8 cellular contexts compared by ENCODE assay signal in genomic region chr5:138491284-138491648, GRCh38. TPM values are rescaled to one million over a fixed set of nuclear protein-coding genes. Genes with fewer than 3 reads are reported as not detected.
DNase-seq lines count a peak whose midpoint lies in the region; FAIRE-seq and TF ChIP-seq lines count a peak whose summit lies in the region.

No MANE protein-coding gene starts in this region.

- peaks cover 18% of the 10 kb centered on the region for H3K4me1 ChIP-seq in CD8-positive, alpha-beta memory T cell (ENCODE audit: insufficient read depth, low read length)
- H3K4me1 ChIP-seq in endodermal cell (ENCODE audit: control insufficient read depth, insufficient read depth, low read length) (peaks cover 16% of the 10 kb centered on the region), neuronal stem cell (ENCODE audit: control insufficient read depth in 2 of 2, insufficient read depth in 1 of 2, low read depth in 1 of 2, low read length in 2 of 2) (peaks cover 26 to 43% of the 10 kb centered on the region in 2 donors)

- peak overlapping the region; percentile 84 for H3K4me2 ChIP-seq in neuronal stem cell (ENCODE audit: insufficient read depth, low read length, poor library complexity, severe bottlenecking)

- H4K8ac ChIP-seq in neuronal stem cell (ENCODE audit: low read depth, low read length) = no peak overlapping the region

- no peaks in the 10 kb centered on the region for H3K79me1 ChIP-seq in neuronal stem cell (ENCODE audit: low read depth, low read length)

- H3K4me3 Mint-ChIP-seq in CD8-positive, alpha-beta memory T cell = peak overlapping the region in 6 of 7 donors; percentile 30 to 69 (median 56)
- H3K4me3 Mint-ChIP-seq in endodermal cell = peak overlapping the region; percentile 44

- peak overlapping the region; percentile 99 for H3K18ac ChIP-seq in neuronal stem cell (ENCODE audit: low read length)

- peak overlapping the region; percentile 79 for H2BK15ac ChIP-seq in neuronal stem cell (ENCODE audit: low read length)

- H3K27ac ChIP-seq in CD8-positive, alpha-beta memory T cell (ENCODE audit: low read depth, low read length) = no peak overlapping the region
- no peak overlapping the region for H3K27ac ChIP-seq in endodermal cell (ENCODE audit: low read depth, low read length)
- no peak overlapping the region for H3K27ac ChIP-seq in neuronal stem cell (replicated peaks; ENCODE audit: low read length)

- H2AK5ac ChIP-seq in neuronal stem cell (ENCODE audit: low read depth, low read length) = peak overlapping the region; percentile 91

- POLR2A ChIA-PET in CD8-positive, alpha-beta memory T cell (lab: Charles Lee) = interaction anchor here (0.7 to 1.3 kb wide), 2 partner anchors 26 to 29 kb away, joined by 3 to 9 read pairs; partner anchors contain the start of gene EGR1

- no peak for TF ChIP-seq CTCF in endodermal cell (conservative IDR thresholded peaks at IDR 0.05)

- H3K9me3 ChIP-seq in CD8-positive, alpha-beta memory T cell (ENCODE audit: low read length) = no peaks in the 10 kb centered on the region
- H3K9me3 ChIP-seq in MG63 (no peaks in the 10 kb centered on the region), endodermal cell (ENCODE audit: control insufficient read depth, low read length) (no peaks in the 10 kb centered on the region), neuronal stem cell (replicated peaks in 1 of 2; ENCODE audit: control insufficient read depth in 2 of 2, insufficient read depth in 1 of 2, low read depth in 1 of 2, low read length in 2 of 2) (peaks cover 0 to 2% of the 10 kb centered on the region in 2 donors)

- peak overlapping the region; percentile 46 for H2BK5ac ChIP-seq in neuronal stem cell (ENCODE audit: low read length)

- H3K4me3 ChIP-seq in CD8-positive, alpha-beta memory T cell (ENCODE audit: low read length) = peak overlapping the region; percentile 54
- peak overlapping the region; percentile 45 for H3K4me3 ChIP-seq in MG63
- H3K4me3 ChIP-seq in endodermal cell (ENCODE audit: low read length) = peak overlapping the region; percentile 72
- H3K4me3 ChIP-seq in neuronal stem cell (ENCODE audit: low read length in 2 of 2) = peak overlapping the region in 1 of 2 donors; percentile 70

- DNase-seq in CD8-positive, alpha-beta memory T cell = no peak
- no peak for DNase-seq in MG63
- DNase-seq in endodermal cell = no peak
- DNase-seq in neuronal stem cell (ENCODE audit: low spot score) = no peak
- DNase-seq in NOMO-1 treated with dmso at 0.1 percent for 144 hours (lab: John Stamatoyannopoulos, UW; ENCODE audit: unreplicated experiment) = no peak
- no peak for DNase-seq in 8988T
- no peak for DNase-seq in KG1 (lab: John Stamatoyannopoulos, UW)
- DNase-seq in HTR-8/SVneo (ENCODE audit: insufficient read length, low spot score) = no peak

- H3K4ac ChIP-seq in neuronal stem cell (ENCODE audit: low read length) = peak overlapping the region; percentile 5

- WGBS in endodermal cell (ENCODE audit: insufficient coverage in 1 of 2, insufficient read length in 1 of 2), 2 experiments = 67 to 71% methylated on average over 7 to 11 of the region's 11 CpGs
- WGBS in neuronal stem cell (ENCODE audit: extremely low coverage in 2 of 2, insufficient read length in 2 of 2, insufficient replicate concordance in 1 of 2), 2 donors = no CpG with 5 or more reads among the region's 11 CpGs

- no peaks in the 10 kb centered on the region for H3K9me3 Mint-ChIP-seq in CD8-positive, alpha-beta memory T cell
- no peaks in the 10 kb centered on the region for H3K9me3 Mint-ChIP-seq in endodermal cell

- peaks cover 11 to 34% of the 10 kb centered on the region in 2 donors for H3K27me3 Mint-ChIP-seq in CD8-positive, alpha-beta memory T cell
- peaks cover 40% of the 10 kb centered on the region for H3K27me3 Mint-ChIP-seq in endodermal cell (ENCODE audit: insufficient read depth)

- peaks cover 8 to 20% (median 13%) of the 10 kb centered on the region in 3 donors for H3K4me1 Mint-ChIP-seq in CD8-positive, alpha-beta memory T cell
- H3K4me1 Mint-ChIP-seq in endodermal cell = peaks cover 40% of the 10 kb centered on the region

- FAIRE-seq in HTR-8/SVneo (lab: Jason Lieb, UNC) = no peak

- peak overlapping the region; percentile 9 for H3K23ac ChIP-seq in neuronal stem cell (ENCODE audit: low read depth, low read length, poor library complexity)

- peak overlapping the region; percentile 97 for H2AFZ ChIP-seq in neuronal stem cell (ENCODE audit: low read length)

- H3K36me3 ChIP-seq in CD8-positive, alpha-beta memory T cell (ENCODE audit: insufficient read depth, low read length) = no peaks in the 10 kb centered on the region
- H3K36me3 ChIP-seq in MG63 = no peaks in the 10 kb centered on the region
- H3K36me3 ChIP-seq in endodermal cell (ENCODE audit: control insufficient read depth, insufficient read depth, low read length) = no peaks in the 10 kb centered on the region
- H3K36me3 ChIP-seq in neuronal stem cell (replicated peaks in 1 of 2; ENCODE audit: control insufficient read depth in 2 of 2, insufficient read depth in 2 of 2, low read length in 2 of 2) = no peaks in the 10 kb centered on the region

- peaks cover 5% of the 10 kb centered on the region for H3K27me3 ChIP-seq in CD8-positive, alpha-beta memory T cell (ENCODE audit: insufficient read depth, low read length, poor library complexity, severe bottlenecking)
- H3K27me3 ChIP-seq in MG63 = no peaks in the 10 kb centered on the region; the same call in 1 of the 2 replicates
- H3K27me3 ChIP-seq in endodermal cell (ENCODE audit: control insufficient read depth, insufficient read depth, low read length, poor library complexity, severe bottlenecking) = peaks cover 47% of the 10 kb centered on the region
- peaks cover 0 to 3% (median 0%) of the 10 kb centered on the region in 3 experiments for H3K27me3 ChIP-seq in neuronal stem cell (ENCODE audit: control insufficient read depth in 3 of 3, insufficient read depth in 3 of 3, low read depth in 1 of 3, low read length in 3 of 3)

- peak overlapping the region in 1 of 8 donors; percentile 63 for H3K27ac Mint-ChIP-seq in CD8-positive, alpha-beta memory T cell
- H3K27ac Mint-ChIP-seq in endodermal cell = no peak overlapping the region

- H3K14ac ChIP-seq in neuronal stem cell (ENCODE audit: low read length) = no peak overlapping the region

- H4K91ac ChIP-seq in neuronal stem cell (ENCODE audit: low read depth, low read length, poor library complexity) = peak overlapping the region; percentile 20

- CTCF ChIA-PET in CD8-positive, alpha-beta memory T cell (lab: Charles Lee) = interaction anchor here (2.2 kb wide), 1 partner anchor 26 kb away, joined by 22 read pairs; the partner anchor contains the start of gene EGR1

- H3K9ac ChIP-seq in endodermal cell (ENCODE audit: extremely low read depth, low read length, poor library complexity, severe bottlenecking) (peak overlapping the region; percentile 30), neuronal stem cell (ENCODE audit: low read depth, low read length, poor library complexity) (peak overlapping the region; percentile 27)

- peak overlapping the region; percentile 76 for H2BK12ac ChIP-seq in neuronal stem cell (ENCODE audit: low read length)

- H2BK120ac ChIP-seq in neuronal stem cell (ENCODE audit: low read depth, low read length) = peak overlapping the region; percentile 64

- no peaks in the 10 kb centered on the region for H3K36me3 Mint-ChIP-seq in CD8-positive, alpha-beta memory T cell
- no peaks in the 10 kb centered on the region for H3K36me3 Mint-ChIP-seq in endodermal cell (ENCODE audit: low read depth)

RNA-seq across cellular contexts. Expression of gene EGR1, which starts 26.0 kb away (rescaled TPM):
- 10 to 100 TPM; 11.8 to 12.2 TPM for total RNA-seq in CD8-positive, alpha-beta memory T cell
- polyA plus RNA-seq in CD8-positive, alpha-beta memory T cell = 0.99 TPM
- 1.2 TPM in 1 of 2 replicates, not detected in the other for total RNA-seq in MG63 (2014; rRNA removed; shearing (Covaris generic); ENCODE audit: low replicate concordance)
- 10 to 100 TPM in 1 of 2 donors, 1 to 10 TPM in 1; 9.9 to 14.2 TPM for total RNA-seq in endodermal cell
- polyA plus RNA-seq in endodermal cell (2013, experiment 1 of 2) = 10.7 TPM
- 13.1 TPM for polyA plus RNA-seq in endodermal cell (2013, experiment 2 of 2)
- polyA plus RNA-seq in neuronal stem cell (2013, experiment 1 of 2) = 131 TPM
- polyA plus RNA-seq in neuronal stem cell (2013, experiment 2 of 2) = 132 TPM

RNA-seq across cellular contexts. Expression of gene ETF1, which starts 51.8 kb away (rescaled TPM):
- 100 to 1,000 TPM; 239 to 246 TPM for total RNA-seq in CD8-positive, alpha-beta memory T cell
- polyA plus RNA-seq in CD8-positive, alpha-beta memory T cell = 29.4 TPM
- total RNA-seq in MG63 (2014; rRNA removed; shearing (Covaris generic); ENCODE audit: low replicate concordance) = 222 and 276 TPM in 2 replicates
- total RNA-seq in endodermal cell = 100 to 1,000 TPM; 106 to 109 TPM
- polyA plus RNA-seq in endodermal cell (2013, experiment 1 of 2) = 87.7 TPM
- 88.3 TPM for polyA plus RNA-seq in endodermal cell (2013, experiment 2 of 2)
- polyA plus RNA-seq in neuronal stem cell (2013, experiment 1 of 2) = 63.9 TPM
- 63.0 TPM for polyA plus RNA-seq in neuronal stem cell (2013, experiment 2 of 2)

RNA-seq across cellular contexts. Expression of gene REEP2, which starts 52.4 kb away (rescaled TPM):
- total RNA-seq in CD8-positive, alpha-beta memory T cell = 1 to 10 TPM; 5.0 to 6.6 TPM
- 0.24 TPM for polyA plus RNA-seq in CD8-positive, alpha-beta memory T cell
- 1.4 and 1.8 TPM in 2 replicates for total RNA-seq in MG63 (2014; rRNA removed; shearing (Covaris generic); ENCODE audit: low replicate concordance)
- 10 to 100 TPM; 17.7 to 26.9 TPM for total RNA-seq in endodermal cell
- polyA plus RNA-seq in endodermal cell (2013, experiment 1 of 2) = 46.3 TPM
- 43.3 TPM for polyA plus RNA-seq in endodermal cell (2013, experiment 2 of 2)
- 65.9 TPM for polyA plus RNA-seq in neuronal stem cell (2013, experiment 1 of 2)
- polyA plus RNA-seq in neuronal stem cell (2013, experiment 2 of 2) = 64.9 TPM
